In the genomic region with DNA sequence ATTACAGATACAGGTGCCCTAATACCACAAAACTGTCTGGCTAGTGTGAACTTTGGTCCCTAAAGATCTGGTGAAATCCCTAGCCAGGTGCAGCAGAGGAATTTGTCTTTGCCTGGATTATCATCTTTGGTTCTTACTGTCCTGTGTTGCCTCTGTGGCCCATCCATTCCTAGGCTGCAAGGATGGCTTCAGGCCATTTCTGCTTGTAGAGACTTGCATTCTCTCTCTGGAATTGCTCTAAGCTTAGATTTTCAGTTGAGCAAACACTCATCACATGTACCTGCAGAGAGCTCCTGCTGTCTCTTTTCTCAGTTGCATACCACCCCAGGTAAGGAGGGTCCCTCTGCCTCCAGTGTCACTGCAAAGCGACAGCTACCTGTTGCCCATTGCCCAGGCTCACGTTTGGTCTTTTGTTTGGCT, we compare ENCODE assay signal across 23 cellular contexts.
DNase-seq lines count a peak whose midpoint lies in the region; ATAC-seq and TF ChIP-seq lines count a peak whose summit lies in the region.
"Had no signal": no experiment of that assay in that cellular context is flagged by ENCODE, and none has a peak within 500 bp of the region (broad histone marks: within the 10 kb centered on the region; RNA-seq: fewer than 3 reads in every experiment).

No MANE protein-coding gene starts in this region.

- no peaks in the 10 kb centered on the region for H3K27me3 Mint-ChIP-seq in activated naive CD4-positive, alpha-beta T cell treated with anti-CD3 and anti-CD28 coated beads, Interleukin-2, amount 50 U/mL, for 24 hours
- H3K27me3 Mint-ChIP-seq in endodermal cell (ENCODE audit: insufficient read depth): no peaks in the 10 kb centered on the region

- H3K27me3 ChIP-seq in endodermal cell (ENCODE audit: control insufficient read depth, insufficient read depth, low read length, poor library complexity, severe bottlenecking) (no peaks in the 10 kb centered on the region), prostate gland (replicated peaks; ENCODE audit: insufficient read depth) (no peaks in the 10 kb centered on the region), body of pancreas (no peaks in the 10 kb centered on the region)
- H3K27me3 ChIP-seq: BLaER1 had no signal

- H3K9me3 ChIP-seq in endodermal cell (ENCODE audit: control insufficient read depth, low read length): no peaks in the 10 kb centered on the region
- H3K9me3 ChIP-seq in prostate gland: no peaks in the 10 kb centered on the region
- no peaks in the 10 kb centered on the region for H3K9me3 ChIP-seq in body of pancreas
- H3K9me3 ChIP-seq: BLaER1, HAP-1, SK-N-SH had no signal

- TF ChIP-seq CTCF in endodermal cell (conservative IDR thresholded peaks at IDR 0.05) (no peak), prostate gland (IDR thresholded peaks at IDR 0.05) (no peak), body of pancreas (IDR thresholded peaks at IDR 0.05) (no peak)

- no peaks in the 10 kb centered on the region for H3K9me3 Mint-ChIP-seq in activated naive CD4-positive, alpha-beta T cell treated with anti-CD3 and anti-CD28 coated beads, Interleukin-2, amount 50 U/mL, for 24 hours
- H3K9me3 Mint-ChIP-seq in endodermal cell: no peaks in the 10 kb centered on the region

- 68 to 93% methylated on average over 2 of the region's 2 CpGs for WGBS in endodermal cell (ENCODE audit: insufficient coverage in 1 of 2, insufficient read length in 1 of 2), 2 experiments
- 25% methylated on average over 2 of the region's 2 CpGs for WGBS in prostate gland
- WGBS in body of pancreas, 2 donors: 52 to 75% methylated on average over 2 of the region's 2 CpGs

- H3K27ac Mint-ChIP-seq in activated naive CD4-positive, alpha-beta T cell treated with anti-CD3 and anti-CD28 coated beads, Interleukin-2, amount 50 U/mL, for 24 hours: peak overlapping the region; percentile 47
- H3K27ac Mint-ChIP-seq in endodermal cell: no peak overlapping the region

- H3K4me1 Mint-ChIP-seq in activated naive CD4-positive, alpha-beta T cell treated with anti-CD3 and anti-CD28 coated beads, Interleukin-2, amount 50 U/mL, for 24 hours: peaks cover 80% of the 10 kb centered on the region
- H3K4me1 Mint-ChIP-seq in endodermal cell: peaks cover 36% of the 10 kb centered on the region

- no peak for DNase-seq in activated naive CD4-positive, alpha-beta T cell treated with Interleukin-2 at 50 U/mL for 16 hours
- peak; percentile 87 for DNase-seq in NCI-H345 (lab: John Stamatoyannopoulos, UW)
- DNase-seq in endodermal cell: peak; percentile 52
- DNase-seq in prostate gland (ENCODE audit: low spot score): peak; percentile 10
- no peak for DNase-seq in body of pancreas
- DNase-seq: ACHN; activated CD4-positive, alpha-beta T cell treated with anti-CD3 and anti-CD28 coated beads, Interleukin-2, amount 50 U/mL, for 4 hours; activated CD8-positive, alpha-beta memory T cell treated with anti-CD3 and anti-CD28 coated beads, Interleukin-2, amount 50 U/mL, for 4 hours; left colon; mesendoderm; NCI-H1092 treated with DMSO at 0.1 percent for 48 hours; NCI-H2081 treated with DMSO at 0.1 percent for 48 hours; occipital lobe; retina; SK-N-SH; stimulated activated CD4-positive, alpha-beta T cell treated with anti-CD3 and anti-CD28 coated beads, Interleukin-2, amount 100 ng/mL, for 24 hours; T1000 had no signal

- H3K36me3 ChIP-seq in endodermal cell (ENCODE audit: control insufficient read depth, insufficient read depth, low read length) (no peaks in the 10 kb centered on the region), prostate gland (no peaks in the 10 kb centered on the region), body of pancreas (replicated peaks in 1 of 2; ENCODE audit: insufficient read depth in 1 of 2, low read depth in 2 of 2) (no peaks in the 10 kb centered on the region)
- H3K36me3 ChIP-seq: BLaER1, HAP-1 had no signal

- intact Hi-C loops in prostate gland (cut with DNase I): no loop called here
- intact Hi-C loops in body of pancreas (cut with DNase I): no loop called here

- no peak overlapping the region for H3K27ac ChIP-seq in endodermal cell (ENCODE audit: low read depth, low read length)
- H3K27ac ChIP-seq in prostate gland: no peak overlapping the region
- H3K27ac ChIP-seq in body of pancreas: no peak overlapping the region
- H3K27ac ChIP-seq: BLaER1, HL-60 had no signal

- no peak overlapping the region for H3K9ac ChIP-seq in endodermal cell (ENCODE audit: extremely low read depth, low read length, poor library complexity, severe bottlenecking)
- H3K9ac ChIP-seq: BLaER1, SK-N-SH had no signal

- TF ChIP-seq POLR2A in prostate gland (IDR thresholded peaks at IDR 0.05): no peak
- no peak for TF ChIP-seq POLR2A in body of pancreas (IDR thresholded peaks at IDR 0.05)

- no peak overlapping the region for H3K4me3 ChIP-seq in endodermal cell (ENCODE audit: low read length)
- no peak overlapping the region for H3K4me3 ChIP-seq in prostate gland
- H3K4me3 ChIP-seq in body of pancreas: no peak overlapping the region
- H3K4me3 ChIP-seq: BLaER1, HAP-1, smooth muscle cell had no signal

- H3K4me1 ChIP-seq in endodermal cell (ENCODE audit: control insufficient read depth, insufficient read depth, low read length): peaks cover 2% of the 10 kb centered on the region
- H3K4me1 ChIP-seq in prostate gland (replicated peaks): no peaks in the 10 kb centered on the region
- peaks cover 36% of the 10 kb centered on the region for H3K4me1 ChIP-seq in body of pancreas

- H3K4me3 Mint-ChIP-seq in activated naive CD4-positive, alpha-beta T cell treated with anti-CD3 and anti-CD28 coated beads, Interleukin-2, amount 50 U/mL, for 24 hours: no peak overlapping the region
- no peak overlapping the region for H3K4me3 Mint-ChIP-seq in endodermal cell

- no peaks in the 10 kb centered on the region for H3K36me3 Mint-ChIP-seq in activated naive CD4-positive, alpha-beta T cell treated with anti-CD3 and anti-CD28 coated beads, Interleukin-2, amount 50 U/mL, for 24 hours
- H3K36me3 Mint-ChIP-seq in endodermal cell (ENCODE audit: low read depth): no peaks in the 10 kb centered on the region

- ATAC-seq in body of pancreas (no peak), SK-N-SH treated with all-trans-retinoic acid at 6 μM for 48 hours (no peak)
- ATAC-seq: left colon had no signal

TF ChIP-seq in SK-N-SH treated with all-trans-retinoic acid at 6 μM for 48 hours, 23 proteins besides CTCF, POLR2A, EP300 and RAD21 (continues in another document):
- TF ChIP-seq POU6F1 (CRISPR knock-in tag; IDR thresholded peaks at IDR 0.05; ENCODE audit: borderline replicate concordance, low read depth) (no peak), PPARA (CRISPR knock-in tag; IDR thresholded peaks at IDR 0.05; ENCODE audit: borderline replicate concordance) (no peak), SNAI2 (CRISPR knock-in tag; IDR thresholded peaks at IDR 0.05) (no peak), GLIS3 (CRISPR knock-in tag; IDR thresholded peaks at IDR 0.05) (no peak), TCF4 (CRISPR knock-in tag; IDR thresholded peaks at IDR 0.05; ENCODE audit: borderline replicate concordance) (no peak), ZNF565 (CRISPR knock-in tag; conservative IDR thresholded peaks at IDR 0.05; ENCODE audit: low read depth) (no peak), ZC3H10 (CRISPR knock-in tag; IDR thresholded peaks at IDR 0.05) (no peak), TOX (CRISPR knock-in tag; IDR thresholded peaks at IDR 0.05; ENCODE audit: borderline replicate concordance) (no peak), CSDC2 (CRISPR knock-in tag; IDR thresholded peaks at IDR 0.05) (no peak), ZNF70 (CRISPR knock-in tag; IDR thresholded peaks at IDR 0.05) (no peak), ARNTL (CRISPR knock-in tag; IDR thresholded peaks at IDR 0.05; ENCODE audit: borderline replicate concordance, low read depth) (no peak), ISL1 (CRISPR knock-in tag; IDR thresholded peaks at IDR 0.05) (no peak), CREB5 (CRISPR knock-in tag; IDR thresholded peaks at IDR 0.05; ENCODE audit: low read depth) (no peak)
- TF ChIP-seq, protein P1, sequence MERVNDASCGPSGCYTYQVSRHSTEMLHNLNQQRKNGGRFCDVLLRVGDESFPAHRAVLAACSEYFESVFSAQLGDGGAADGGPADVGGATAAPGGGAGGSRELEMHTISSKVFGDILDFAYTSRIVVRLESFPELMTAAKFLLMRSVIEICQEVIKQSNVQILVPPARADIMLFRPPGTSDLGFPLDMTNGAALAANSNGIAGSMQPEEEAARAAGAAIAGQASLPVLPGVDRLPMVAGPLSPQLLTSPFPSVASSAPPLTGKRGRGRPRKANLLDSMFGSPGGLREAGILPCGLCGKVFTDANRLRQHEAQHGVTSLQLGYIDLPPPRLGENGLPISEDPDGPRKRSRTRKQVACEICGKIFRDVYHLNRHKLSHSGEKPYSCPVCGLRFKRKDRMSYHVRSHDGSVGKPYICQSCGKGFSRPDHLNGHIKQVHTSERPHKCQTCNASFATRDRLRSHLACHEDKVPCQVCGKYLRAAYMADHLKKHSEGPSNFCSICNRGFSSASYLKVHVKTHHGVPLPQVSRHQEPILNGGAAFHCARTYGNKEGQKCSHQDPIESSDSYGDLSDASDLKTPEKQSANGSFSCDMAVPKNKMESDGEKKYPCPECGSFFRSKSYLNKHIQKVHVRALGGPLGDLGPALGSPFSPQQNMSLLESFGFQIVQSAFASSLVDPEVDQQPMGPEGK (CRISPR knock-in tag; IDR thresholded peaks at IDR 0.05; ENCODE audit: borderline replicate concordance): no peak

Comparison
In these comparisons a context has a peak if more than half of its experiments do, and no peak if none do; other contexts are left out.
1. DNase-seq: peak in NCI-H345 (single experiment), endodermal cell (single experiment) and prostate gland (single experiment); none in activated naive CD4-positive, alpha-beta T cell treated with Interleukin-2 at 50 U/mL for 16 hours (single experiment) and body of pancreas (0 of 4).